8 cellular contexts compared by ENCODE assay signal in the genomic region with DNA sequence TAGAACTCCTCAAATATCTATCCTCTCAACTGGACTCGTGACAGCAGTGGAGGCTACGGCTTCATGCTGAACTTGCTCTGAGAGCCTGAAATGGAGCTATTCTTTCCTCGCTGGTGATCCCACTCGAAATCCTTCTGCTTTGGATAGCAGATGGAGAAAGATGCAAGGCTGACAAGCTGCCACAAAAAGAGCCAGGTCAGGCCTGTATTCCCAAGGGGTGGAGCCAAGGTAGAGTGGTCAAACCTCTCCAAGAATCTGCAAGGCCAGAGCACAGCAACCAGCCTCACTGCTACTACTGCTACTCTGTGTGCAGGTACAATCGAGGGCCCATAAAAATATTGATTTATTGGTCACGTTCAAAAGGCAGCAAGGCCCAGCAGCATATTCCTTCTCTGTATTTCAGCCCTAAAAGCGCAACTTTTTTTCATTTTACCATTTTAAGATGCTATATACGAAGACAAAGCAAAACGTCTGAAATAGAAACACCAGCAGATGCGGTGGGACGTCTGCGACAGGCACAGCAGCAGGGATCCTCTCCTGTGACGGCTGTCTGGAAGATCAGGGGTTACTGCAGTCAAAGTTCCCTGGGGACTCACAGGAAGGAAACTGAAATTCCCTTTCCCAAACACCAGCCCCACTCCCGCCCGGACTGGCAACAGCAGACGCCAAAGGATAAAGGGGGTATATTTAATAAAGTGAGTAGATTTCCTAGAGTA. TPM values are rescaled to one million over a fixed set of nuclear protein-coding genes. Genes with fewer than 3 reads are reported as not detected.
DNase-seq lines count a peak whose midpoint lies in the region; ATAC-seq and TF ChIP-seq lines count a peak whose summit lies in the region.

No MANE protein-coding gene starts in this region.

- intact Hi-C loops in IMR-90 (cut with micrococcal nuclease): loop anchor here (5.0 to 10.0 kb wide), 3 partner anchors 63 to 365 kb away; no protein-coding TSS in a partner anchor

- no peak overlapping the region for H3K9ac ChIP-seq in IMR-90 (ENCODE audit: low read depth, low read length)

- H3K4me1 Mint-ChIP-seq in central memory CD8-positive, alpha-beta T cell: peaks cover 16% of the 10 kb centered on the region

- H3K4ac ChIP-seq in IMR-90 (ENCODE audit: low read depth, low read length): no peak overlapping the region

- H3K4me1 ChIP-seq in IMR-90 (ENCODE audit: control insufficient read depth, insufficient read depth, low read length): peaks cover 3% of the 10 kb centered on the region; the same call in 1 of the 2 replicates
- peaks cover 0 to 13% of the 10 kb centered on the region in 2 donors for H3K4me1 ChIP-seq in muscle layer of duodenum (ENCODE audit: control insufficient read depth in 1 of 2, insufficient read depth in 2 of 2, low read length in 2 of 2)

- H3K4me3 ChIP-seq in AG09309 (ENCODE audit: control insufficient read depth, low read depth, low read length) (peak overlapping the region; percentile 77), IMR-90 (ENCODE audit: insufficient read depth, low read depth, low read length) (peak overlapping the region; percentile 88; the same call in 1 of the 2 replicates), muscle layer of duodenum (ENCODE audit: low read depth in 1 of 2, low read length in 2 of 2) (peak overlapping the region; percentile 74 to 88)

- no peak for ATAC-seq in IMR-90 (ENCODE audit: low read depth)
- ATAC-seq in central memory CD8-positive, alpha-beta T cell (replicated peaks; ENCODE audit: extremely low read depth, poor library complexity, severe bottlenecking): no peak
- ATAC-seq in GM18858 (IDR thresholded peaks at IDR 0.05; ENCODE audit: unreplicated experiment): no peak

- TF ChIP-seq CTCF in AG09309 (IDR thresholded peaks at IDR 0.05; ENCODE audit: control insufficient read depth, insufficient read depth, low read depth, low read length, missing control alignments) (no peak), IMR-90 (conservative IDR thresholded peaks at IDR 0.05; ENCODE audit: low read depth, low read length) (no peak)

- H4K91ac ChIP-seq in IMR-90 (ENCODE audit: insufficient read depth, low read depth, low read length): no peak overlapping the region

- H4K20me1 ChIP-seq in IMR-90 (ENCODE audit: insufficient read depth, low read length): peaks cover 51% of the 10 kb centered on the region

- H2BK120ac ChIP-seq in IMR-90 (ENCODE audit: low read depth, low read length): no peak overlapping the region

- CTCF ChIA-PET in IMR-90 (lab: Yijun Ruan, JAX): interaction anchor here (0.6 kb wide), 1 partner anchor 23 kb away, joined by 3 read pairs; no protein-coding TSS in a partner anchor

- no peak overlapping the region for H4K5ac ChIP-seq in IMR-90 (ENCODE audit: low read depth, low read length)

- H3K9me3 ChIP-seq in IMR-90 (ENCODE audit: control insufficient read depth, insufficient read depth, low read length) (no peaks in the 10 kb centered on the region), muscle layer of duodenum (ENCODE audit: control insufficient read depth in 1 of 2, low read length in 2 of 2) (no peaks in the 10 kb centered on the region)

- H2AK5ac ChIP-seq in IMR-90 (ENCODE audit: low read depth, low read length): 0 out of 2 replicates have a peak overlapping the region, but pooled peaks have one; percentile 12

- H3K9me1 ChIP-seq in IMR-90 (ENCODE audit: insufficient read depth, low read length): no peaks in the 10 kb centered on the region

- peak overlapping the region; percentile 70 for H2AK9ac ChIP-seq in IMR-90 (replicated peaks; ENCODE audit: low read depth, low read length, poor library complexity)

- H2BK15ac ChIP-seq in IMR-90 (ENCODE audit: low read depth, low read length): no peak overlapping the region

- H3K36me3 Mint-ChIP-seq in central memory CD8-positive, alpha-beta T cell (ENCODE audit: insufficient read depth): peaks cover 5% of the 10 kb centered on the region

- TF ChIP-seq POLR2A in IMR-90 (IDR thresholded peaks at IDR 0.05; ENCODE audit: low read depth, low read length): no peak

- in situ Hi-C loops in IMR-90 (cut with MboI; ENCODE audit: low sequenced_read_pairs): loop anchor here (5.0 kb wide), 1 partner anchor 163 kb away; no protein-coding TSS in a partner anchor

- H3K79me1 ChIP-seq in IMR-90 (ENCODE audit: low read depth in 1 of 2, low read length in 2 of 2): peaks cover 10 to 55% of the 10 kb centered on the region in 2 experiments; a peak in 3 of 4 replicates

- H3K27me3 Mint-ChIP-seq in central memory CD8-positive, alpha-beta T cell: peaks cover 8% of the 10 kb centered on the region

- H3K4me3 Mint-ChIP-seq in central memory CD8-positive, alpha-beta T cell: peak overlapping the region; percentile 92

- no TSS peak for BruUV-seq in IMR-90 (replicated peaks; lab: Mats Ljungman, UMichigan)

- no peak overlapping the region for H4K8ac ChIP-seq in IMR-90 (ENCODE audit: low read depth in 2 of 2, low read length in 2 of 2)

- no peak overlapping the region; the same call in 1 of the 2 replicates for H3K27ac ChIP-seq in IMR-90 (ENCODE audit: insufficient read depth, low read length)
- peak overlapping the region; percentile 19 for H3K27ac ChIP-seq in muscle layer of duodenum (ENCODE audit: low read length)

- peak overlapping the region; percentile 17; the same call in 1 of the 2 replicates for H3K23ac ChIP-seq in IMR-90 (ENCODE audit: low read depth, low read length)

- H3K36me3 ChIP-seq in IMR-90 (ENCODE audit: control insufficient read depth, insufficient read depth, low read length) (no peaks in the 10 kb centered on the region), muscle layer of duodenum (ENCODE audit: control insufficient read depth in 1 of 2, insufficient read depth in 2 of 2, low read length in 2 of 2) (no peaks in the 10 kb centered on the region)

- no peak for TF ChIP-seq RAD21 in IMR-90 (IDR thresholded peaks at IDR 0.05; ENCODE audit: low read length)

- H3K56ac ChIP-seq in IMR-90 (ENCODE audit: extremely low read depth, insufficient read depth, low read length): no peak overlapping the region

- H3K27ac Mint-ChIP-seq in central memory CD8-positive, alpha-beta T cell (ENCODE audit: low read depth): peak overlapping the region; percentile 8

- no peak overlapping the region for H3K18ac ChIP-seq in IMR-90 (ENCODE audit: low read depth, low read length)

- no peaks in the 10 kb centered on the region for H3K9me3 Mint-ChIP-seq in central memory CD8-positive, alpha-beta T cell

- H3K14ac ChIP-seq in IMR-90 (replicated peaks; ENCODE audit: low read depth, low read length): 0 out of 2 replicates have a peak overlapping the region, but pooled peaks have one; percentile 6

- peak overlapping the region; percentile 63 for H3K4me2 ChIP-seq in IMR-90 (ENCODE audit: low read depth, low read length)

- H3K27me3 ChIP-seq in IMR-90 (ENCODE audit: control insufficient read depth, insufficient read depth, low read length): no peaks in the 10 kb centered on the region
- H3K27me3 ChIP-seq in muscle layer of duodenum (ENCODE audit: low read depth, low read length): no peaks in the 10 kb centered on the region

- DNase-seq in AG09309 (ENCODE audit: low read depth) (no peak), IMR-90 (no peak), DMS153 treated with DMSO at 0.1 percent for 48 hours (lab: John Stamatoyannopoulos, UW; ENCODE audit: unreplicated experiment) (no peak), NCI-H2081 (lab: John Stamatoyannopoulos, UW) (no peak), NCI-H1105 (lab: John Stamatoyannopoulos, UW) (no peak)
- DNase-seq in central memory CD8-positive, alpha-beta T cell (ENCODE audit: low spot score in 2 of 2): no peak

- POLR2A ChIA-PET in IMR-90 (lab: Charles Lee; ENCODE audit: unreplicated experiment): interaction anchor here (0.6 kb wide), 2 partner anchors 128 to 971 kb away, joined by 3 to 4 read pairs; no protein-coding TSS in a partner anchor

- dilution Hi-C loops in IMR-90 (cut with HindIII; ENCODE audit: low sequenced_read_pairs, unreplicated experiment): no loop called here

- no peak overlapping the region for H2BK20ac ChIP-seq in IMR-90 (ENCODE audit: low read depth, low read length)

- H2AFZ ChIP-seq in IMR-90 (replicated peaks; ENCODE audit: low read length, poor library complexity): no peak overlapping the region

- 47% methylated on average over 2 of the region's 16 CpGs; no CpG with 5 or more reads in 1 of the 2 experiments for WGBS in IMR-90 (ENCODE audit: extremely low coverage in 2 of 2, insufficient read length in 1 of 2), 2 experiments

- no peak overlapping the region for H2BK5ac ChIP-seq in IMR-90 (ENCODE audit: low read depth, low read length, poor library complexity, severe bottlenecking)

TF ChIP-seq in IMR-90, 13 proteins besides CTCF, POLR2A, EP300 and RAD21 (continues in another document):
- no peak for TF ChIP-seq FOS (IDR thresholded peaks at IDR 0.05; ENCODE audit: low read depth, low read length)
- TF ChIP-seq NFE2L2 (IDR thresholded peaks at IDR 0.05; ENCODE audit: low read depth, low read length): no peak
- TF ChIP-seq CHD1 (IDR thresholded peaks at IDR 0.05; ENCODE audit: low read depth, low read length): no peak
- TF ChIP-seq, protein P1, sequence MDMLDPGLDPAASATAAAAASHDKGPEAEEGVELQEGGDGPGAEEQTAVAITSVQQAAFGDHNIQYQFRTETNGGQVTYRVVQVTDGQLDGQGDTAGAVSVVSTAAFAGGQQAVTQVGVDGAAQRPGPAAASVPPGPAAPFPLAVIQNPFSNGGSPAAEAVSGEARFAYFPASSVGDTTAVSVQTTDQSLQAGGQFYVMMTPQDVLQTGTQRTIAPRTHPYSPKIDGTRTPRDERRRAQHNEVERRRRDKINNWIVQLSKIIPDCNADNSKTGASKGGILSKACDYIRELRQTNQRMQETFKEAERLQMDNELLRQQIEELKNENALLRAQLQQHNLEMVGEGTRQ (IDR thresholded peaks at IDR 0.05; ENCODE audit: low read depth, low read length): no peak
- no peak for TF ChIP-seq CEBPB (IDR thresholded peaks at IDR 0.05; ENCODE audit: low read depth, low read length)
- TF ChIP-seq MAZ (IDR thresholded peaks at IDR 0.05; ENCODE audit: borderline replicate concordance, low read depth, low read length): no peak
- TF ChIP-seq RFX5 (IDR thresholded peaks at IDR 0.05; ENCODE audit: low read depth, low read length): no peak
- TF ChIP-seq MAFK (IDR thresholded peaks at IDR 0.05; ENCODE audit: low read depth, low read length): no peak
- no peak for TF ChIP-seq RCOR1 (IDR thresholded peaks at IDR 0.05; ENCODE audit: insufficient replicate concordance, low read length)

RNA-seq across cellular contexts. Expression of a gene that starts 2.4 kb away (rescaled TPM):
- total RNA-seq in IMR-90 (2012; rRNA removed): 4.7 and 4.8 TPM in 2 replicates
- 18.7 and 19.1 TPM in 2 replicates for polyA plus RNA-seq in IMR-90 (2012; rRNA removed)
- polyA plus RNA-seq in IMR-90 (2012; cell fraction: cytosol; rRNA removed): 12.6 and 28.8 TPM in 2 replicates
- 23.1 and 31.2 TPM in 2 replicates for polyA plus RNA-seq in IMR-90 (2012; cell fraction: nucleus; rRNA removed; ENCODE audit: low replicate concordance)
